Comparison of ENCODE assay signal across 8 cellular contexts in genomic region chr13:33931397-33931987, GRCh38.
DNase-seq lines count a peak whose midpoint lies in the region; ATAC-seq and TF ChIP-seq lines count a peak whose summit lies in the region.

No MANE protein-coding gene starts in this region.

- DNase-seq in AG04449 (ENCODE audit: low read depth, low spot score), result no peak
- peak; percentile 85 for DNase-seq in SK-MEL-5 (ENCODE audit: low read depth, low spot score)
- peak; percentile 61 for DNase-seq in fibroblast of villous mesenchyme (ENCODE audit: low read depth)
- peak; percentile 2 for DNase-seq in putamen (ENCODE audit: low spot score)
- no peak for DNase-seq in mesenteric fat pad (ENCODE audit: low spot score)
- no peak for DNase-seq in stimulated activated CD4-positive, alpha-beta T cell treated with anti-CD3 and anti-CD28 coated beads, Interleukin-4, amount 100 ng/mL, for 24 hours

- TF ChIP-seq CTCF in AG04449 (IDR thresholded peaks at IDR 0.05; ENCODE audit: insufficient read depth, low read length, missing control alignments) (peak; percentile 40), fibroblast of villous mesenchyme (IDR thresholded peaks at IDR 0.05; ENCODE audit: insufficient read depth, low read depth, low read length) (peak; percentile 64)

- CTCF ChIA-PET in AG04449 (lab: Yijun Ruan, JAX), result interaction anchor here (1.2 to 7.6 kb wide), 4 partner anchors 20 to 1233 kb away, joined by 3 to 75 read pairs (median 15); no protein-coding TSS in a partner anchor

- in situ Hi-C loops in SK-MEL-5 (cut with HindIII; ENCODE audit: low pct_unique_long_range_greater_than_20kb, low sequenced_read_pairs), result no loop called here

- peak; percentile 74 for ATAC-seq in GM18498 (IDR thresholded peaks at IDR 0.05; ENCODE audit: unreplicated experiment)
- ATAC-seq in HG03565 (IDR thresholded peaks at IDR 0.05; ENCODE audit: unreplicated experiment), result peak; percentile 74

- H3K4me3 ChIP-seq in AG04449 (ENCODE audit: low read depth, low read length) (no peak overlapping the region), fibroblast of villous mesenchyme (ENCODE audit: low read depth, low read length) (no peak overlapping the region)

- POLR2A ChIA-PET in AG04449 (lab: Yijun Ruan, JAX), result no interaction called here

Comparison
In these comparisons a context has a peak if more than half of its experiments do, and no peak if none do; other contexts are left out.
1. DNase-seq: peak in SK-MEL-5 (single experiment), fibroblast of villous mesenchyme (single experiment) and putamen (single experiment); none in AG04449 (single experiment), mesenteric fat pad (single experiment) and stimulated activated CD4-positive, alpha-beta T cell treated with anti-CD3 and anti-CD28 coated beads, Interleukin-4, amount 100 ng/mL, for 24 hours (single experiment).